In the genomic region with DNA sequence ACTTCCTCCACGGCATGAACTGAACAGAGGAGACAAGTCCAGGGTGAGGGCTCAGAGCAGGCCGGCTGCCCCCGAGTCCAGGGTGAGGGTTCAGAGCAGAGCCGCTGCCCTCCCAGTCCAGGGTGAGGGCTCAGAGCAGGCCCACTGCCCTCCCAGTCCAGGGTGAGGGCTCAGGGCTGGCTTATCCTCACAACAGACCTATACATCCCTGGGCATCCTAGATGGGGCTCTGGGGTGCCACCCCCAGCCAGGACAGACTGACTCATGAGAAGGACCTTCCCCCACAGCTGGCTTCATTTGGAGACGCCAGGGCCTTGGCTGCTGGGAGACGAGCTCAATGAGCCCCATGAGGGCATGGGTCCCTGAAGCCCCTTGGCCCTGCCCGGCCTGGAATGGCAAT, we compare ENCODE assay signal across 13 cellular contexts. TPM values are rescaled to one million over a fixed set of nuclear protein-coding genes. Genes with fewer than 3 reads are reported as not detected.
"Had no signal": no experiment of that assay in that cellular context is flagged by ENCODE, and none has a peak within 500 bp of the region (broad histone marks: within the 10 kb centered on the region; RNA-seq: fewer than 3 reads in every experiment).

No MANE protein-coding gene starts in this region.

RNA-seq across cellular contexts. Expression of a gene that starts 1.9 kb away (rescaled TPM):
- total RNA-seq: stomach, subcutaneous adipose tissue, temporal lobe, thoracic aorta, thyroid gland, tibial nerve, transverse colon, upper lobe of left lung, upper lobe of right lung, ureter, urinary bladder, uterus, vagina had no signal
- polyA plus RNA-seq: stomach, urinary bladder had no signal

RNA-seq across cellular contexts. Expression of a gene that starts 5.7 kb away (rescaled TPM):
- total RNA-seq: temporal lobe, thoracic aorta had no signal
